19 cellular contexts compared by ENCODE assay signal in genomic region chr20:62850333-62850974, GRCh38. TPM values are rescaled to one million over a fixed set of nuclear protein-coding genes. Genes with fewer than 3 reads are reported as not detected.
A peak's percentile ranks its signal among the peaks of the same experiment; 100 is the strongest.
DNase-seq lines count a peak whose midpoint lies in the region; ATAC-seq and TF ChIP-seq lines count a peak whose summit lies in the region.
"Had no signal": no experiment of that assay in that cellular context is flagged by ENCODE, and none has a peak within 500 bp of the region (broad histone marks: within the 10 kb centered on the region; RNA-seq: fewer than 3 reads in every experiment).

No MANE protein-coding gene starts in this region.

- H3K27me3 ChIP-seq in H9 (ENCODE audit: insufficient read depth, low read length) = no peaks in the 10 kb centered on the region
- H3K27me3 ChIP-seq: heart left ventricle had no signal

- POLR2A ChIA-PET in activated CD8-positive, alpha-beta T cell treated with anti-CD3 and anti-CD28 coated beads for 36 hours (lab: Charles Lee) = no interaction called here

- H4K20me1 ChIP-seq in H9 (ENCODE audit: control insufficient read depth, insufficient read depth, insufficient read length) = no peaks in the 10 kb centered on the region

- H4K91ac ChIP-seq in H9 (ENCODE audit: insufficient read length, low read depth, low read length) = no peak overlapping the region

- H3K4me1 Mint-ChIP-seq in H9 = peaks cover 0 to 11% of the 10 kb centered on the region in 2 experiments; a peak in 2 of 4 replicates
- H3K4me1 Mint-ChIP-seq in activated CD8-positive, alpha-beta T cell treated with anti-CD3 and anti-CD28 coated beads for 36 hours (ENCODE audit: low read depth) = no peaks in the 10 kb centered on the region
- H3K4me1 Mint-ChIP-seq: activated CD4-positive, alpha-beta T cell treated with anti-CD3 and anti-CD28 coated beads, Interleukin-2, amount 10 ng/mL, durations not matched to agents 7 days and 5 days had no signal

- no peaks in the 10 kb centered on the region for H3K23me2 ChIP-seq in H9 (ENCODE audit: insufficient read length, low read depth, low read length, poor library complexity, severe bottlenecking)

- TF ChIP-seq CTCF in H9 (conservative IDR thresholded peaks at IDR 0.05) = 0 out of 3 replicates have a peak, but pooled peaks have one; percentile 17
- TF ChIP-seq CTCF in activated CD8-positive, alpha-beta T cell treated with anti-CD3 and anti-CD28 coated beads for 36 hours (IDR thresholded peaks at IDR 0.05) = no peak

- H4K8ac ChIP-seq in H9 (replicated peaks; ENCODE audit: insufficient read length, low read depth, low read length) = no peak overlapping the region

- DNase-seq in H9 = no peak
- peak in 45 of 51 donors; percentile 21 to 90 (median 67) for DNase-seq in hypothalamus (lab: John Stamatoyannopoulos, UW)
- DNase-seq in putamen (ENCODE audit: low spot score) = peak; percentile 88
- no peak for DNase-seq in effector CD8-positive, alpha-beta T cell (lab: John Stamatoyannopoulos, UW)
- DNase-seq in activated CD8-positive, alpha-beta T cell treated with anti-CD3 and anti-CD28 coated beads for 36 hours = no peak
- no peak for DNase-seq in NCI-H2196 (lab: John Stamatoyannopoulos, UW; ENCODE audit: unreplicated experiment)
- DNase-seq: activated CD4-positive, alpha-beta T cell treated with anti-CD3 and anti-CD28 coated beads, Interleukin-2, amount 10 ng/mL, durations not matched to agents 7 days and 5 days; activated gamma-delta T cell; CD8-positive, alpha-beta T cell; cerebellar nuclear complex; DMS53; heart left ventricle; NCI-H2029 treated with DMSO at 0.1 percent for 48 hours; NCI-H510A treated with DMSO at 0.1 percent for 48 hours; small intestine; stimulated activated CD4-positive, alpha-beta T cell treated with anti-CD3 and anti-CD28 coated beads, Interleukin-4, amount 100 ng/mL, for 4 hours had no signal

- no peak overlapping the region; the same call in 1 of the 2 replicates for H3K14ac ChIP-seq in H9 (ENCODE audit: insufficient read depth, low read length)

- H3K9me3 ChIP-seq in H9 (ENCODE audit: control insufficient read depth, low read depth, low read length) = no peaks in the 10 kb centered on the region
- H3K9me3 ChIP-seq: heart left ventricle had no signal

- no peaks in the 10 kb centered on the region for H3K4me1 ChIP-seq in H9 (ENCODE audit: insufficient read depth, low read length)
- H3K4me1 ChIP-seq: heart left ventricle had no signal

- no peak overlapping the region for H3K18ac ChIP-seq in H9 (ENCODE audit: insufficient read length, low read depth, low read length)

- intact Hi-C loops in activated CD8-positive, alpha-beta T cell treated with anti-CD3 and anti-CD28 coated beads for 36 hours (cut with micrococcal nuclease) = no loop called here

- no peak overlapping the region for H3K9ac ChIP-seq in H9 (ENCODE audit: extremely low read depth, insufficient read length, low read length)
- H3K9ac ChIP-seq: KMS-11 had no signal

- H3K9me3 Mint-ChIP-seq in H9 = no peaks in the 10 kb centered on the region
- H3K9me3 Mint-ChIP-seq in activated CD8-positive, alpha-beta T cell treated with anti-CD3 and anti-CD28 coated beads for 36 hours = no peaks in the 10 kb centered on the region
- H3K9me3 Mint-ChIP-seq: activated CD4-positive, alpha-beta T cell treated with anti-CD3 and anti-CD28 coated beads, Interleukin-2, amount 10 ng/mL, durations not matched to agents 7 days and 5 days; CD8-positive, alpha-beta T cell had no signal

- H3T11ph ChIP-seq in H9 (ENCODE audit: low read length) = no peak overlapping the region

- no peaks in the 10 kb centered on the region for H3K79me1 ChIP-seq in H9 (ENCODE audit: insufficient read depth, low read depth, low read length, poor library complexity, severe bottlenecking)

- no peak overlapping the region for H2BK15ac ChIP-seq in H9 (ENCODE audit: low read depth, low read length)

- H3K27ac ChIP-seq in H9 (ENCODE audit: insufficient read length, low read depth, low read length) = no peak overlapping the region
- peak overlapping the region; percentile 97 for H3K27ac ChIP-seq in angular gyrus (ENCODE audit: low read depth, low read length)
- H3K27ac ChIP-seq: heart left ventricle, KMS-11 had no signal

- no peak overlapping the region for H2AK5ac ChIP-seq in H9 (ENCODE audit: insufficient read length, low read length)

- no peak overlapping the region for H4K5ac ChIP-seq in H9 (ENCODE audit: insufficient read length, low read depth, low read length)

- no peak overlapping the region for H2BK12ac ChIP-seq in H9 (ENCODE audit: insufficient read length, low read depth, low read length)

- H2BK20ac ChIP-seq in H9 (ENCODE audit: low read depth, low read length, poor library complexity, severe bottlenecking) = no peak overlapping the region

- H3K4me2 ChIP-seq in H9 (ENCODE audit: insufficient read depth, insufficient read length, low read length) = no peak overlapping the region
- H3K4me2 ChIP-seq: KMS-11 had no signal

- H3K56ac ChIP-seq in H9 (ENCODE audit: insufficient read length, low read depth, low read length) = no peak overlapping the region

- no peak overlapping the region for H3K23ac ChIP-seq in H9 (ENCODE audit: insufficient read length, low read depth, low read length)

- H3K27me3 Mint-ChIP-seq in H9 (ENCODE audit: low read depth) = no peaks in the 10 kb centered on the region
- no peaks in the 10 kb centered on the region for H3K27me3 Mint-ChIP-seq in activated CD8-positive, alpha-beta T cell treated with anti-CD3 and anti-CD28 coated beads for 36 hours
- H3K27me3 Mint-ChIP-seq: activated CD4-positive, alpha-beta T cell treated with anti-CD3 and anti-CD28 coated beads, Interleukin-2, amount 10 ng/mL, durations not matched to agents 7 days and 5 days had no signal

- no peak overlapping the region for H3K4ac ChIP-seq in H9 (ENCODE audit: low read depth, low read length)

- peak overlapping the region; percentile 8 to 65 (median 48); a peak in 4 of 7 replicates for H3K27ac Mint-ChIP-seq in H9
- H3K27ac Mint-ChIP-seq in activated CD8-positive, alpha-beta T cell treated with anti-CD3 and anti-CD28 coated beads for 36 hours = no peak overlapping the region
- H3K27ac Mint-ChIP-seq: activated CD4-positive, alpha-beta T cell treated with anti-CD3 and anti-CD28 coated beads, Interleukin-2, amount 10 ng/mL, durations not matched to agents 7 days and 5 days; CD8-positive, alpha-beta T cell had no signal

- no peaks in the 10 kb centered on the region for H3K79me2 ChIP-seq in H9 (ENCODE audit: insufficient read depth, low read length)

- no peak overlapping the region for H2AFZ ChIP-seq in H9 (ENCODE audit: low read length)

- peaks cover 23 to 62% (median 58%) of the 10 kb centered on the region in 3 experiments for H3K36me3 Mint-ChIP-seq in H9 (ENCODE audit: insufficient read depth in 1 of 3, low read depth in 3 of 3)
- H3K36me3 Mint-ChIP-seq in activated CD8-positive, alpha-beta T cell treated with anti-CD3 and anti-CD28 coated beads for 36 hours (ENCODE audit: low read depth) = peaks cover 21% of the 10 kb centered on the region

- H3K4me3 Mint-ChIP-seq in H9 = no peak overlapping the region
- H3K4me3 Mint-ChIP-seq in activated CD8-positive, alpha-beta T cell treated with anti-CD3 and anti-CD28 coated beads for 36 hours = no peak overlapping the region
- H3K4me3 Mint-ChIP-seq: activated CD4-positive, alpha-beta T cell treated with anti-CD3 and anti-CD28 coated beads, Interleukin-2, amount 10 ng/mL, durations not matched to agents 7 days and 5 days; CD8-positive, alpha-beta T cell had no signal

- ATAC-seq in HG02678 (IDR thresholded peaks at IDR 0.05; ENCODE audit: unreplicated experiment) = no peak
- ATAC-seq in activated CD8-positive, alpha-beta T cell treated with anti-CD3 and anti-CD28 coated beads for 36 hours = no peak
- ATAC-seq: CD8-positive, alpha-beta T cell; heart left ventricle had no signal

- no peak overlapping the region for H2BK5ac ChIP-seq in H9 (ENCODE audit: insufficient read length, low read length)

- CTCF ChIA-PET in activated CD8-positive, alpha-beta T cell treated with anti-CD3 and anti-CD28 coated beads for 36 hours (lab: Charles Lee) = no interaction called here

- no peak overlapping the region for H2BK120ac ChIP-seq in H9 (ENCODE audit: low read depth, low read length, poor library complexity, severe bottlenecking)

- WGBS in H9 (ENCODE audit: extremely low coverage, insufficient read length, low lambda C conversion rate) = no CpG with 5 or more reads among the region's 22 CpGs

RNA-seq across cellular contexts. Expression of gene TCFL5, which starts 11.2 kb away (rescaled TPM):
- total RNA-seq in H9 (2021) = 15.9 and 16.4 TPM in 2 replicates
- 1 to 10 TPM; 7.5 to 7.6 TPM for total RNA-seq in activated CD8-positive, alpha-beta T cell treated with anti-CD3 and anti-CD28 coated beads for 36 hours

RNA-seq across cellular contexts. Expression of gene COL9A3, which starts 33.6 kb away (rescaled TPM):
- 137 and 150 TPM in 2 replicates for total RNA-seq in H9 (2021)
- not detected for total RNA-seq in activated CD8-positive, alpha-beta T cell treated with anti-CD3 and anti-CD28 coated beads for 36 hours
- total RNA-seq: activated CD4-positive, alpha-beta T cell treated with anti-CD3 and anti-CD28 coated beads, Interleukin-2, amount 10 ng/mL, durations not matched to agents 7 days and 5 days; CD8-positive, alpha-beta T cell had no signal

RNA-seq across cellular contexts. Expression of gene OGFR, which starts 45.8 kb away (rescaled TPM):
- total RNA-seq in H9 (2021) = 33.0 and 33.1 TPM in 2 replicates
- 10 to 100 TPM; 53.6 to 55.2 TPM for total RNA-seq in activated CD8-positive, alpha-beta T cell treated with anti-CD3 and anti-CD28 coated beads for 36 hours

RNA-seq across cellular contexts. Expression of gene MRGBP, which starts 54.2 kb away (rescaled TPM):
- 14.6 and 16.3 TPM in 2 replicates for total RNA-seq in H9 (2021)
- total RNA-seq in activated CD8-positive, alpha-beta T cell treated with anti-CD3 and anti-CD28 coated beads for 36 hours = 10 to 100 TPM; 18.5 to 18.9 TPM

Comparison
In these comparisons a context has a peak if more than half of its experiments do, and no peak if none do; other contexts are left out.
1. DNase-seq: peak in hypothalamus (45 of 51) and putamen (single experiment); none in H9 (single experiment), effector CD8-positive, alpha-beta T cell (single experiment), activated CD8-positive, alpha-beta T cell treated with anti-CD3 and anti-CD28 coated beads for 36 hours (single experiment) and NCI-H2196 (single experiment).
2. RNA of gene COL9A3, which starts 33.6 kb away (total RNA-seq): 137 to 150 TPM in H9; not detected in activated CD8-positive, alpha-beta T cell treated with anti-CD3 and anti-CD28 coated beads for 36 hours; every median in the first group is over 100 times any median in the second.